9 cellular contexts compared by ENCODE assay signal in genomic region chr9:89234636-89235035, GRCh38. TPM values are rescaled to one million over a fixed set of nuclear protein-coding genes. Genes with fewer than 3 reads are reported as not detected.
A peak's percentile ranks its signal among the peaks of the same experiment; 100 is the strongest.
DNase-seq lines count a peak whose midpoint lies in the region; ATAC-seq, FAIRE-seq and TF ChIP-seq lines count a peak whose summit lies in the region.
"Had no signal": no experiment of that assay in that cellular context is flagged by ENCODE, and none has a peak within 500 bp of the region (broad histone marks: within the 10 kb centered on the region; RNA-seq: fewer than 3 reads in every experiment).

No MANE protein-coding gene starts in this region.

- no peaks in the 10 kb centered on the region for H3K36me3 ChIP-seq in adipocyte (ENCODE audit: control insufficient read depth, insufficient read depth, low read length, severe bottlenecking)
- H3K36me3 ChIP-seq in mesodermal cell (ENCODE audit: control insufficient read depth, insufficient read depth, low read length), result no peaks in the 10 kb centered on the region
- H3K36me3 ChIP-seq in vagina, result no peaks in the 10 kb centered on the region
- no peaks in the 10 kb centered on the region for H3K36me3 ChIP-seq in CD8-positive, alpha-beta memory T cell (ENCODE audit: insufficient read depth, low read length)

- H3K9me3 Mint-ChIP-seq in activated CD4-positive, alpha-beta T cell treated with anti-CD3 and anti-CD28 coated beads for 36 hours (ENCODE audit: low read depth), result peaks cover 2% of the 10 kb centered on the region
- H3K9me3 Mint-ChIP-seq in CD8-positive, alpha-beta memory T cell, result peaks cover 2 to 9% (median 6%) of the 10 kb centered on the region in 5 donors

- peak; percentile 82 for ATAC-seq in activated CD4-positive, alpha-beta T cell treated with anti-CD3 and anti-CD28 coated beads for 36 hours
- peak; percentile 85 for ATAC-seq in HG03439 (IDR thresholded peaks at IDR 0.05; ENCODE audit: unreplicated experiment)

- H3K9me3 ChIP-seq in adipocyte (ENCODE audit: control insufficient read depth, low read length) (peaks cover 17% of the 10 kb centered on the region), mesodermal cell (ENCODE audit: control insufficient read depth, low read length) (no peaks in the 10 kb centered on the region), vagina (no peaks in the 10 kb centered on the region)
- no peaks in the 10 kb centered on the region for H3K9me3 ChIP-seq in CD8-positive, alpha-beta memory T cell (ENCODE audit: low read length)

- H3K4me3 ChIP-seq in adipocyte (ENCODE audit: low read length), result peak overlapping the region; percentile 74
- peak overlapping the region; percentile 33 for H3K4me3 ChIP-seq in mesodermal cell (ENCODE audit: extremely low read depth, insufficient read depth, low read length, poor library complexity, severe bottlenecking)
- peak overlapping the region; percentile 30 to 36 for H3K4me3 ChIP-seq in vagina
- no peak overlapping the region for H3K4me3 ChIP-seq in CD8-positive, alpha-beta memory T cell (ENCODE audit: low read length)

- CTCF ChIA-PET in activated CD4-positive, alpha-beta T cell treated with anti-CD3 and anti-CD28 coated beads for 36 hours (lab: Charles Lee), result no interaction called here
- CTCF ChIA-PET in CD8-positive, alpha-beta memory T cell (lab: Charles Lee), result no interaction called here

- no peak overlapping the region for H3K9ac ChIP-seq in adipocyte (ENCODE audit: low read length)

- 5 to 6% methylated on average over 24 to 28 of the region's 28 CpGs for WGBS in mesodermal cell (ENCODE audit: insufficient coverage in 2 of 2), 2 experiments

- DNase-seq in activated CD4-positive, alpha-beta T cell treated with anti-CD3 and anti-CD28 coated beads for 36 hours, result peak; percentile 68
- no peak for DNase-seq in activated CD4-positive, alpha-beta T cell treated with anti-CD3 and anti-CD28 coated beads for 1 hour
- DNase-seq in adipocyte (ENCODE audit: low read depth) (peak; percentile 18), vagina (ENCODE audit: extremely low spot score in 2 of 2) (no peak), H54 (ENCODE audit: insufficient read length, low spot score) (no peak)
- no peak for DNase-seq in CD8-positive, alpha-beta memory T cell
- DNase-seq: DND-41 had no signal

- TF ChIP-seq CTCF in vagina (IDR thresholded peaks at IDR 0.05), result no peak

- intact Hi-C loops in activated CD4-positive, alpha-beta T cell treated with anti-CD3 and anti-CD28 coated beads for 36 hours (cut with DNase I, micrococcal nuclease), result no loop called here
- intact Hi-C loops in vagina (cut with DNase I), result no loop called here

- POLR2A ChIA-PET in activated CD4-positive, alpha-beta T cell treated with anti-CD3 and anti-CD28 coated beads for 36 hours (lab: Charles Lee), result no interaction called here
- POLR2A ChIA-PET in CD8-positive, alpha-beta memory T cell (lab: Charles Lee), result no interaction called here

- no peak for FAIRE-seq in H54 (lab: Jason Lieb, UNC)

- no peak overlapping the region for H3K4me3 Mint-ChIP-seq in activated CD4-positive, alpha-beta T cell treated with anti-CD3 and anti-CD28 coated beads for 36 hours
- H3K4me3 Mint-ChIP-seq in CD8-positive, alpha-beta memory T cell, result peak overlapping the region in 2 of 7 donors; percentile 8 to 44

- H3K36me3 Mint-ChIP-seq in activated CD4-positive, alpha-beta T cell treated with anti-CD3 and anti-CD28 coated beads for 36 hours (ENCODE audit: low read depth), result peaks cover 4% of the 10 kb centered on the region
- H3K36me3 Mint-ChIP-seq in CD8-positive, alpha-beta memory T cell, result peaks cover 0 to 8% (median 0%) of the 10 kb centered on the region in 3 donors

- no peak overlapping the region for H3K27ac Mint-ChIP-seq in activated CD4-positive, alpha-beta T cell treated with anti-CD3 and anti-CD28 coated beads for 36 hours
- no peak overlapping the region for H3K27ac Mint-ChIP-seq in CD8-positive, alpha-beta memory T cell

- peaks cover 13% of the 10 kb centered on the region for H3K4me1 Mint-ChIP-seq in activated CD4-positive, alpha-beta T cell treated with anti-CD3 and anti-CD28 coated beads for 36 hours
- H3K4me1 Mint-ChIP-seq in CD8-positive, alpha-beta memory T cell, result peaks cover 8 to 18% (median 16%) of the 10 kb centered on the region in 3 donors

- TF ChIP-seq POLR2A in vagina (IDR thresholded peaks at IDR 0.05), result no peak
- no peak for TF ChIP-seq POLR2A in H54 (IDR thresholded peaks at IDR 0.05; ENCODE audit: low read depth, low read length)

- H3K27ac ChIP-seq in mesodermal cell (ENCODE audit: low read depth, low read length, severe bottlenecking), result no peak overlapping the region
- H3K27ac ChIP-seq in vagina, result no peak overlapping the region
- no peak overlapping the region for H3K27ac ChIP-seq in CD8-positive, alpha-beta memory T cell (ENCODE audit: low read depth, low read length)

- H3K27me3 ChIP-seq in adipocyte (replicated peaks; ENCODE audit: control insufficient read depth, insufficient read depth, low read length), result peaks cover 28% of the 10 kb centered on the region
- H3K27me3 ChIP-seq in vagina, result no peaks in the 10 kb centered on the region
- no peaks in the 10 kb centered on the region for H3K27me3 ChIP-seq in CD8-positive, alpha-beta memory T cell (ENCODE audit: insufficient read depth, low read length, poor library complexity, severe bottlenecking)

- peaks cover 9% of the 10 kb centered on the region for H3K4me1 ChIP-seq in adipocyte (ENCODE audit: control insufficient read depth, insufficient read depth, low read length)
- H3K4me1 ChIP-seq in mesodermal cell (ENCODE audit: control insufficient read depth, insufficient read depth, low read length, poor library complexity, severe bottlenecking), result no peaks in the 10 kb centered on the region
- peaks cover 8% of the 10 kb centered on the region for H3K4me1 ChIP-seq in vagina
- H3K4me1 ChIP-seq in CD8-positive, alpha-beta memory T cell (ENCODE audit: insufficient read depth, low read length), result no peaks in the 10 kb centered on the region

- peaks cover 64% of the 10 kb centered on the region for H3K27me3 Mint-ChIP-seq in activated CD4-positive, alpha-beta T cell treated with anti-CD3 and anti-CD28 coated beads for 36 hours
- H3K27me3 Mint-ChIP-seq in CD8-positive, alpha-beta memory T cell, result peaks cover 36 to 57% of the 10 kb centered on the region in 2 donors

RNA-seq across cellular contexts. Expression of gene SHC3, which starts 56.0 kb away (rescaled TPM):
- not detected for total RNA-seq in activated CD4-positive, alpha-beta T cell treated with anti-CD3 and anti-CD28 coated beads for 36 hours
- 3.8 TPM for polyA plus RNA-seq in mesodermal cell (2013, experiment 1 of 2)
- 2.2 TPM for polyA plus RNA-seq in mesodermal cell (2013, experiment 2 of 2)
- 6.1 TPM for total RNA-seq in vagina
- not detected for total RNA-seq in CD8-positive, alpha-beta memory T cell
- not detected for polyA plus RNA-seq in CD8-positive, alpha-beta memory T cell

Comparison
In these comparisons a context has a peak if more than half of its experiments do, and no peak if none do; other contexts are left out.
1. DNase-seq: peak in activated CD4-positive, alpha-beta T cell treated with anti-CD3 and anti-CD28 coated beads for 36 hours (single experiment) and adipocyte (single experiment); none in activated CD4-positive, alpha-beta T cell treated with anti-CD3 and anti-CD28 coated beads for 1 hour (single experiment), vagina (0 of 2), CD8-positive, alpha-beta memory T cell (0 of 5) and H54 (single experiment).